8 cellular contexts compared by ENCODE assay signal in genomic region chr2:181891966-181892794, GRCh38. TPM values are rescaled to one million over a fixed set of nuclear protein-coding genes. Genes with fewer than 3 reads are reported as not detected.
DNase-seq lines count a peak whose midpoint lies in the region; ATAC-seq and TF ChIP-seq lines count a peak whose summit lies in the region.

No MANE protein-coding gene starts in this region.

- H3K27me3 ChIP-seq in neutrophil (no peaks in the 10 kb centered on the region), thoracic aorta (replicated peaks; ENCODE audit: insufficient read depth) (no peaks in the 10 kb centered on the region)

- no peaks in the 10 kb centered on the region for H3K9me3 ChIP-seq in neutrophil
- no peaks in the 10 kb centered on the region for H3K9me3 ChIP-seq in thoracic aorta

- TF ChIP-seq CTCF in neutrophil (IDR thresholded peaks at IDR 0.05) = no peak
- TF ChIP-seq CTCF in thoracic aorta (IDR thresholded peaks at IDR 0.05) = no peak

- H3K4me3 ChIP-seq in neutrophil (ENCODE audit: low read depth in 1 of 2, low read length in 1 of 2) = peak overlapping the region; percentile 79 to 91
- peak overlapping the region; percentile 99 for H3K4me3 ChIP-seq in thoracic aorta

- peak; percentile 80 for DNase-seq in EH (ENCODE audit: low read depth)
- DNase-seq in HuH-7 (ENCODE audit: low spot score) = peak; percentile 50
- peak; percentile 73 to 82 for DNase-seq in SHP77 (lab: John Stamatoyannopoulos, UW)
- peak; percentile 23 for DNase-seq in activated gamma-delta T cell (lab: John Stamatoyannopoulos, UW)
- peak; percentile 68 for DNase-seq in foreskin melanocyte
- no peak for DNase-seq in thoracic aorta (ENCODE audit: low spot score)

- peaks cover 22 to 30% of the 10 kb centered on the region in 2 experiments for H3K4me1 ChIP-seq in neutrophil (ENCODE audit: control insufficient read depth in 1 of 2, insufficient read depth in 1 of 2, low read depth in 1 of 2, low read length in 1 of 2)
- H3K4me1 ChIP-seq in thoracic aorta (ENCODE audit: control insufficient read depth in 1 of 2, low read depth in 2 of 2) = peaks cover 28 to 48% of the 10 kb centered on the region in 2 donors

- ATAC-seq in GM21528 (IDR thresholded peaks at IDR 0.05; ENCODE audit: low FRiP score, unreplicated experiment) = peak; percentile 80
- peak; percentile 33 for ATAC-seq in thoracic aorta (ENCODE audit: insufficient number of reproducible peaks, low FRiP score, low read depth)

- H3K36me3 ChIP-seq in neutrophil = peaks cover 3% of the 10 kb centered on the region
- no peaks in the 10 kb centered on the region for H3K36me3 ChIP-seq in thoracic aorta

- H3K27ac ChIP-seq in neutrophil (peak overlapping the region; percentile 91), thoracic aorta (peak overlapping the region; percentile 99)

RNA-seq across cellular contexts. Expression of gene ITPRID2, which starts 0.7 kb away (rescaled TPM):
- 100 to 1,000 TPM; 102 to 121 TPM for total RNA-seq in thoracic aorta
